8 cellular contexts compared by ENCODE assay signal in the genomic region with DNA sequence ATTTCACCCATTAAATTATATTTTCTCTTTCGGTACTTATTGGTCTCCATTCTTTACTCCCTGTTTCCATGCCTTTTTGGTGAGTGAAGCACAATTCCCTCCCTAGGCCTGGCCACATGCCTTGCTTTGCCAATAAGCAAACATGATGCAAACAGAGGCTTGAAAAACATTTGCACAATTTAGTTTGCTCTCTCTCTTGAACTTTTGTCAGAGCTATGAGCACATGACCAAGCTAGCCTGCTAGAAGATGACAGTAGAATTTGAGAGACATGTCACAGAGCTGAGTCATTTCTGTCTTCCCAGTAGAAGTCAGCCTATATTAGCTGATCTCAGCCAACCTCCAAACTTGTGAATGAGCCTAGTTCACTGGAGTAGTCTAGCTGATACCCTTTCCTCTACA. TPM values are rescaled to one million over a fixed set of nuclear protein-coding genes. Genes with fewer than 3 reads are reported as not detected.
DNase-seq lines count a peak whose midpoint lies in the region; ATAC-seq and TF ChIP-seq lines count a peak whose summit lies in the region.

No MANE protein-coding gene starts in this region.

- TF ChIP-seq CTCF in HCT116 (IDR thresholded peaks at IDR 0.05 in 2 of 3, conservative IDR thresholded peaks at IDR 0.05 in 1 of 3; ENCODE audit: borderline replicate concordance in 1 of 3, insufficient read depth in 1 of 3, low read depth in 2 of 3, low read length in 2 of 3), result no peak
- TF ChIP-seq CTCF in LNCaP clone FGC (IDR thresholded peaks at IDR 0.05; ENCODE audit: control insufficient read depth, extremely low read depth, insufficient read depth), result no peak
- TF ChIP-seq CTCF in choroid plexus epithelial cell (conservative IDR thresholded peaks at IDR 0.05; ENCODE audit: low read depth, low read length), result no peak
- no peak for TF ChIP-seq CTCF in dorsolateral prefrontal cortex (IDR thresholded peaks at IDR 0.05 in 54 of 56, conservative IDR thresholded peaks at IDR 0.05 in 2 of 56; ENCODE audit: low read depth in 1 of 56, partially characterized antibody in 56 of 56)

- RAD21 ChIA-PET in HCT116 (lab: Charles Lee; ENCODE audit: low non-redundant PET in 1 of 2, low total read pairs in 2 of 2, uncharacterized antibody in 2 of 2, unreplicated experiment in 2 of 2), result no interaction called here

- H3K9me2 ChIP-seq in HCT116 (ENCODE audit: insufficient read depth), result no peaks in the 10 kb centered on the region

- H3K27ac ChIP-seq in HCT116 (ENCODE audit: low read depth, low read length) (no peak overlapping the region), dorsolateral prefrontal cortex (no peak overlapping the region)

- CTCF ChIA-PET in HCT116 (lab: Charles Lee), result no interaction called here

- H3K4me1 ChIP-seq in HCT116 (ENCODE audit: control insufficient read depth in 1 of 2, insufficient read depth in 2 of 2, low read length in 2 of 2), result peaks cover 8 to 11% of the 10 kb centered on the region in 2 experiments

- peak; percentile 58; the same call in 1 of the 2 replicates for ATAC-seq in HCT116

- H3K9me3 ChIP-seq in HCT116 (ENCODE audit: control insufficient read depth in 1 of 2, insufficient read depth in 1 of 2, low read depth in 1 of 2, low read length in 2 of 2), result no peaks in the 10 kb centered on the region

- H3K27me3 ChIP-seq in HCT116 (ENCODE audit: insufficient read depth, low read length) (no peaks in the 10 kb centered on the region), dorsolateral prefrontal cortex (no peaks in the 10 kb centered on the region)

- no TSS peak for BruUV-seq in HCT116 (replicated peaks; lab: Mats Ljungman, UMichigan)

- no peak for TF ChIP-seq RAD21 in HCT116 (IDR thresholded peaks at IDR 0.05; ENCODE audit: low read depth)

- 0 out of 4 replicates have a peak, but pooled peaks cover 0 to 3% of the 10 kb centered on the region in 2 experiments for H3K36me3 ChIP-seq in HCT116 (ENCODE audit: control insufficient read depth in 1 of 2, insufficient read depth in 2 of 2, low read length in 2 of 2)

- DNase-seq in SIG-M5 treated with dmso at 0.1 percent for 504 hours (lab: John Stamatoyannopoulos, UW; ENCODE audit: unreplicated experiment), result peak; percentile 73
- no peak for DNase-seq in SIG-M5 (lab: John Stamatoyannopoulos, UW)
- peak; percentile 8 for DNase-seq in HCT116 (ENCODE audit: low read depth, low spot score)
- DNase-seq in LNCaP clone FGC (ENCODE audit: low read depth), result peak; percentile 86
- DNase-seq in choroid plexus epithelial cell (ENCODE audit: low read depth), result peak; percentile 97
- peak; percentile 3 for DNase-seq in putamen (ENCODE audit: low spot score)
- DNase-seq in dorsolateral prefrontal cortex, result no peak
- no peak for DNase-seq in activated CD4-positive, alpha-beta T cell treated with anti-CD3 and anti-CD28 coated beads for 4 hours

- POLR2A ChIA-PET in HCT116 (lab: Charles Lee), result no interaction called here

- H3K79me2 ChIP-seq in HCT116 (ENCODE audit: insufficient read depth, low read length), result no peaks in the 10 kb centered on the region

- H3K4me3 ChIP-seq in HCT116 (replicated peaks in 1 of 2; ENCODE audit: low read depth in 1 of 2, low read length in 2 of 2) (no peak overlapping the region), LNCaP clone FGC (ENCODE audit: low read depth, low read length) (no peak overlapping the region), choroid plexus epithelial cell (ENCODE audit: low read depth, low read length) (no peak overlapping the region), dorsolateral prefrontal cortex (no peak overlapping the region)

- no peak overlapping the region for H3K9ac ChIP-seq in HCT116 (ENCODE audit: low read length)

- no peak overlapping the region for H2AFZ ChIP-seq in HCT116 (ENCODE audit: low read depth, low read length, poor library complexity, severe bottlenecking)

- no peak for TF ChIP-seq POLR2A in HCT116 (IDR thresholded peaks at IDR 0.05; ENCODE audit: borderline replicate concordance, extremely low read depth, insufficient read depth, insufficient read length)

- peak overlapping the region; percentile 39 for H3K4me2 ChIP-seq in HCT116 (ENCODE audit: low read length)

- intact Hi-C loops in HCT116 (cut with micrococcal nuclease), result no loop called here
- intact Hi-C loops in dorsolateral prefrontal cortex (cut with DNase I), result no loop called here

- no peaks in the 10 kb centered on the region for H4K20me1 ChIP-seq in HCT116 (ENCODE audit: insufficient read depth)

TF ChIP-seq in HCT116, 20 proteins besides CTCF, POLR2A, EP300 and RAD21:
- TF ChIP-seq ZNF274 (IDR thresholded peaks at IDR 0.05; ENCODE audit: low read depth, low read length), result no peak
- TF ChIP-seq ZBTB33 (IDR thresholded peaks at IDR 0.05; ENCODE audit: extremely low read depth, insufficient replicate concordance, low read length), result no peak
- TF ChIP-seq, protein P1, sequence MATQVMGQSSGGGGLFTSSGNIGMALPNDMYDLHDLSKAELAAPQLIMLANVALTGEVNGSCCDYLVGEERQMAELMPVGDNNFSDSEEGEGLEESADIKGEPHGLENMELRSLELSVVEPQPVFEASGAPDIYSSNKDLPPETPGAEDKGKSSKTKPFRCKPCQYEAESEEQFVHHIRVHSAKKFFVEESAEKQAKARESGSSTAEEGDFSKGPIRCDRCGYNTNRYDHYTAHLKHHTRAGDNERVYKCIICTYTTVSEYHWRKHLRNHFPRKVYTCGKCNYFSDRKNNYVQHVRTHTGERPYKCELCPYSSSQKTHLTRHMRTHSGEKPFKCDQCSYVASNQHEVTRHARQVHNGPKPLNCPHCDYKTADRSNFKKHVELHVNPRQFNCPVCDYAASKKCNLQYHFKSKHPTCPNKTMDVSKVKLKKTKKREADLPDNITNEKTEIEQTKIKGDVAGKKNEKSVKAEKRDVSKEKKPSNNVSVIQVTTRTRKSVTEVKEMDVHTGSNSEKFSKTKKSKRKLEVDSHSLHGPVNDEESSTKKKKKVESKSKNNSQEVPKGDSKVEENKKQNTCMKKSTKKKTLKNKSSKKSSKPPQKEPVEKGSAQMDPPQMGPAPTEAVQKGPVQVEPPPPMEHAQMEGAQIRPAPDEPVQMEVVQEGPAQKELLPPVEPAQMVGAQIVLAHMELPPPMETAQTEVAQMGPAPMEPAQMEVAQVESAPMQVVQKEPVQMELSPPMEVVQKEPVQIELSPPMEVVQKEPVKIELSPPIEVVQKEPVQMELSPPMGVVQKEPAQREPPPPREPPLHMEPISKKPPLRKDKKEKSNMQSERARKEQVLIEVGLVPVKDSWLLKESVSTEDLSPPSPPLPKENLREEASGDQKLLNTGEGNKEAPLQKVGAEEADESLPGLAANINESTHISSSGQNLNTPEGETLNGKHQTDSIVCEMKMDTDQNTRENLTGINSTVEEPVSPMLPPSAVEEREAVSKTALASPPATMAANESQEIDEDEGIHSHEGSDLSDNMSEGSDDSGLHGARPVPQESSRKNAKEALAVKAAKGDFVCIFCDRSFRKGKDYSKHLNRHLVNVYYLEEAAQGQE (IDR thresholded peaks at IDR 0.05; ENCODE audit: low read depth), result no peak
- no peak for TF ChIP-seq EZH2phosphoT487 (IDR thresholded peaks at IDR 0.05; ENCODE audit: borderline replicate concordance)
- TF ChIP-seq SRF (IDR thresholded peaks at IDR 0.05; ENCODE audit: low read depth), result no peak
- TF ChIP-seq JUND (IDR thresholded peaks at IDR 0.05), result no peak
- TF ChIP-seq SIN3A (IDR thresholded peaks at IDR 0.05; ENCODE audit: low read depth), result no peak
- no peak for TF ChIP-seq YY1 (IDR thresholded peaks at IDR 0.05; ENCODE audit: extremely low read depth, insufficient replicate concordance, low read depth, low read length)
- no peak for TF ChIP-seq POLR2AphosphoS5 (IDR thresholded peaks at IDR 0.05; ENCODE audit: low read depth, low read length)
- no peak for TF ChIP-seq TCF7L2 (IDR thresholded peaks at IDR 0.05; ENCODE audit: borderline replicate concordance, extremely low read depth, insufficient read depth, insufficient read length)
- no peak for TF ChIP-seq EGR1 (IDR thresholded peaks at IDR 0.05; ENCODE audit: low read depth)
- TF ChIP-seq ZFX (IDR thresholded peaks at IDR 0.05), result no peak

RNA-seq across cellular contexts. Expression of gene ANGPTL3, which starts 24.6 kb away (rescaled TPM):
- 0.07 TPM for total RNA-seq in HCT116 (2021; ENCODE audit: unreplicated experiment)
- 0.02 TPM in 1 of 2 replicates, not detected in the other for polyA plus RNA-seq in HCT116 (2012)
- not detected for total RNA-seq in dorsolateral prefrontal cortex

Comparison
In these comparisons a context has a peak if more than half of its experiments do, and no peak if none do; other contexts are left out.
1. DNase-seq: peak in SIG-M5 treated with dmso at 0.1 percent for 504 hours (single experiment), HCT116 (single experiment), LNCaP clone FGC (single experiment), choroid plexus epithelial cell (single experiment) and putamen (single experiment); none in SIG-M5 (single experiment), dorsolateral prefrontal cortex (0 of 10) and activated CD4-positive, alpha-beta T cell treated with anti-CD3 and anti-CD28 coated beads for 4 hours (0 of 2).